ENCODE assay signal across 1 cellular context in the genomic region with DNA sequence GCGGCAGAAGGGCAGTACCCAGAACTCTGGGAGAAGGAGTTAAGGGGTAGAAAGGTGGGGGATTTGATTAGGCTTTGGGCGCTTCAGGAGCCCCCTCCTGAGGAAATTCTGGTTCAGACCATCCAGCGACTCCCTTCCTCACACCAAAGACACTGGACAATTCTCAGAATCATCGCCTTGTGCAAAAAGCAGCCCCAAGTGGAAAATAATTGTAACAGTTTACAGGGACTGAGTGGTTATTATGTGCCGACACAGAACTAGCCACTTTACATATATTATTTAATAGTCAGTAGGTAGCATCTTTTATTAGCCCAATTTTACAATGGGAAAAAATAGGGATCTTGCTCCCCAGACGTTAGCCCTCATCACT.
TF ChIP-seq lines count a peak whose summit lies in the region.

No MANE protein-coding gene starts in this region.

TF ChIP-seq in IMR-90, 13 proteins besides CTCF, POLR2A, EP300 and RAD21:
- TF ChIP-seq CEBPB (IDR thresholded peaks at IDR 0.05; ENCODE audit: low read depth, low read length) (no peak), MAZ (IDR thresholded peaks at IDR 0.05; ENCODE audit: borderline replicate concordance, low read depth, low read length) (no peak), FOS (IDR thresholded peaks at IDR 0.05; ENCODE audit: low read depth, low read length) (no peak), RCOR1 (IDR thresholded peaks at IDR 0.05; ENCODE audit: insufficient replicate concordance, low read length) (no peak), MAFK (IDR thresholded peaks at IDR 0.05; ENCODE audit: low read depth, low read length) (no peak), NFE2L2 (IDR thresholded peaks at IDR 0.05; ENCODE audit: low read depth, low read length) (no peak)
- TF ChIP-seq, protein P1, sequence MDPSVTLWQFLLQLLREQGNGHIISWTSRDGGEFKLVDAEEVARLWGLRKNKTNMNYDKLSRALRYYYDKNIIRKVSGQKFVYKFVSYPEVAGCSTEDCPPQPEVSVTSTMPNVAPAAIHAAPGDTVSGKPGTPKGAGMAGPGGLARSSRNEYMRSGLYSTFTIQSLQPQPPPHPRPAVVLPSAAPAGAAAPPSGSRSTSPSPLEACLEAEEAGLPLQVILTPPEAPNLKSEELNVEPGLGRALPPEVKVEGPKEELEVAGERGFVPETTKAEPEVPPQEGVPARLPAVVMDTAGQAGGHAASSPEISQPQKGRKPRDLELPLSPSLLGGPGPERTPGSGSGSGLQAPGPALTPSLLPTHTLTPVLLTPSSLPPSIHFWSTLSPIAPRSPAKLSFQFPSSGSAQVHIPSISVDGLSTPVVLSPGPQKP (IDR thresholded peaks at IDR 0.05; ENCODE audit: borderline replicate concordance, low read depth, low read length) = no peak
TF ChIP-seq in IMR-90: peak in this region for 0.
